18 cellular contexts compared by ENCODE assay signal in the genomic region with DNA sequence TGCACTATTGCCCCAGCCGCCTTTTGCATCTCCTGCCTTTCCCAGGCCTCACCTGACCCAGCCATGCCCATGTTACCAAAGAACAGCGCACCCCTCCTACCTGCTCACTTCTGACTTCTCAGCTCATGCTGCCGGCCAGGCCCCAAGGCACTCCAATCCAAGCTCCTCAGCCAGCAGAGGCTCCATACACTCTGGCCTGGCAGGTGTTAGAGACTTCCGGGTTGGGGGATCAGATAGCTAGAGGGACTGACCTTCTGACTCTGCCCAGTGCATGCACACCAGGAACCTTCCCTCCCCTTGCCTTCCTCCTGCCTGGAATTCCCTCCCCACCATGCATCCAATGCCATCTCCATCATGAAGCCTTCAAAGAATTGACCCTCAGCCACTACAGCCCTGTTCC. TPM values are rescaled to one million over a fixed set of nuclear protein-coding genes. Genes with fewer than 3 reads are reported as not detected.
DNase-seq lines count a peak whose midpoint lies in the region; FAIRE-seq and TF ChIP-seq lines count a peak whose summit lies in the region.
"Had no signal": no experiment of that assay in that cellular context is flagged by ENCODE, and none has a peak within 500 bp of the region (broad histone marks: within the 10 kb centered on the region; RNA-seq: fewer than 3 reads in every experiment).

No MANE protein-coding gene starts in this region.

- no peaks in the 10 kb centered on the region for H3K36me3 Mint-ChIP-seq in dendritic cell treated with granulocyte-macrophage colony-stimulating factor and Interleukin-4, amounts not matched to agents 40 ng/mL and 50 ng/mL, for 4 days (ENCODE audit: low read depth)
- H3K36me3 Mint-ChIP-seq: CD14-positive monocyte had no signal

- FAIRE-seq in small intestine (lab: Jason Lieb, UNC), result no peak
- FAIRE-seq: GM12892, GM18507 had no signal

- H3K27ac Mint-ChIP-seq in dendritic cell treated with granulocyte-macrophage colony-stimulating factor and Interleukin-4, amounts not matched to agents 40 ng/mL and 50 ng/mL, for 4 days, result peak overlapping the region; percentile 6
- H3K27ac Mint-ChIP-seq: CD14-positive monocyte; CD4-positive, alpha-beta memory T cell; HFFc6 had no signal

- peaks cover 51% of the 10 kb centered on the region for H3K27me3 Mint-ChIP-seq in dendritic cell treated with granulocyte-macrophage colony-stimulating factor and Interleukin-4, amounts not matched to agents 40 ng/mL and 50 ng/mL, for 4 days

- intact Hi-C loops in dendritic cell treated with granulocyte-macrophage colony-stimulating factor and Interleukin-4, amounts not matched to agents 40 ng/mL and 50 ng/mL, for 4 days (cut with micrococcal nuclease), result no loop called here
- intact Hi-C loops in spleen (cut with DNase I; ENCODE audit: low total_unique reads), result no loop called here

- H3K4me1 ChIP-seq in small intestine (ENCODE audit: control insufficient read depth in 2 of 2, insufficient read depth in 1 of 2, low read depth in 1 of 2, low read length in 1 of 2) (no peaks in the 10 kb centered on the region), spleen (no peaks in the 10 kb centered on the region)

- no peak for TF ChIP-seq POLR2A in spleen (IDR thresholded peaks at IDR 0.05)

- H3K27ac ChIP-seq in small intestine (ENCODE audit: low read depth in 1 of 2, low read length in 1 of 2) (no peak overlapping the region), spleen (no peak overlapping the region)
- H3K27ac ChIP-seq: BLaER1 had no signal

- no peaks in the 10 kb centered on the region for H3K9me3 ChIP-seq in small intestine (ENCODE audit: control insufficient read depth, low read depth)
- peaks cover 0 to under 1% (median 0%) of the 10 kb centered on the region in 8 donors for H3K9me3 ChIP-seq in spleen
- H3K9me3 ChIP-seq: BLaER1 had no signal

- H3K27me3 ChIP-seq in small intestine (ENCODE audit: control insufficient read depth in 2 of 2, insufficient read depth in 2 of 2, low read length in 2 of 2), result no peaks in the 10 kb centered on the region
- H3K27me3 ChIP-seq in spleen (replicated peaks in 1 of 7), result no peaks in the 10 kb centered on the region
- H3K27me3 ChIP-seq: BLaER1 had no signal

- H3K4me1 Mint-ChIP-seq in dendritic cell treated with granulocyte-macrophage colony-stimulating factor and Interleukin-4, amounts not matched to agents 40 ng/mL and 50 ng/mL, for 4 days (ENCODE audit: low read depth), result peaks cover 11% of the 10 kb centered on the region
- H3K4me1 Mint-ChIP-seq: CD4-positive, alpha-beta memory T cell had no signal

- 56 to 81% (median 66%) methylated on average over 4 of the region's 4 CpGs for WGBS in small intestine, 3 donors
- 85 to 97% (median 92%) methylated on average over 4 of the region's 4 CpGs for whole genome bisulfite sequencing in spleen, 5 donors

- no peak overlapping the region for H3K4me3 Mint-ChIP-seq in dendritic cell treated with granulocyte-macrophage colony-stimulating factor and Interleukin-4, amounts not matched to agents 40 ng/mL and 50 ng/mL, for 4 days
- H3K4me3 Mint-ChIP-seq: CD14-positive monocyte; CD4-positive, alpha-beta memory T cell; HFFc6 had no signal

- DNase-seq in NCI-H146 (lab: John Stamatoyannopoulos, UW) (peak; percentile 39), NCI-H146 treated with DMSO at 0.1 percent for 48 hours (lab: John Stamatoyannopoulos, UW; ENCODE audit: unreplicated experiment) (no peak), small intestine (peak; percentile 28), DMS79 treated with DMSO at 0.1 percent for 48 hours (lab: John Stamatoyannopoulos, UW) (no peak), spleen (no peak)
- no peak for DNase-seq in activated CD8-positive, alpha-beta memory T cell treated with anti-CD3 and anti-CD28 coated beads, Interleukin-2, amount 50 U/mL, for 48 hours
- DNase-seq: 8988T; Calu3; CD4-positive, alpha-beta memory T cell; GDM1; GOT3; H7; HFFc6 had no signal

- H3K9me3 Mint-ChIP-seq in dendritic cell treated with granulocyte-macrophage colony-stimulating factor and Interleukin-4, amounts not matched to agents 40 ng/mL and 50 ng/mL, for 4 days, result peaks cover under 1% of the 10 kb centered on the region
- H3K9me3 Mint-ChIP-seq: HFFc6 had no signal

- H3K4me3 ChIP-seq in small intestine (ENCODE audit: low read depth in 1 of 2, low read length in 2 of 2), result no peak overlapping the region
- no peak overlapping the region for H3K4me3 ChIP-seq in spleen
- H3K4me3 ChIP-seq: BLaER1 had no signal

- no peaks in the 10 kb centered on the region for H3K36me3 ChIP-seq in small intestine (ENCODE audit: control insufficient read depth in 2 of 2, insufficient read depth in 2 of 2, low read length in 2 of 2)
- no peaks in the 10 kb centered on the region for H3K36me3 ChIP-seq in spleen
- H3K36me3 ChIP-seq: BLaER1 had no signal

- TF ChIP-seq CTCF in spleen (IDR thresholded peaks at IDR 0.05 in 8 of 11, conservative IDR thresholded peaks at IDR 0.05 in 3 of 11), result no peak

RNA-seq across cellular contexts. Expression of a gene that starts 56.2 kb away (rescaled TPM):
- polyA plus RNA-seq in small intestine (10 to 100 TPM; 15.1 to 23.0 (median 16.8) TPM), spleen (10 to 100 TPM; 10.7 to 29.7 (median 11.8) TPM)
- total RNA-seq in spleen, result 100 to 1,000 TPM; 117 to 210 (median 129) TPM

Comparison
In these comparisons a context has a peak if more than half of its experiments do, and no peak if none do; other contexts are left out.
1. DNase-seq: peak in NCI-H146 (single experiment) and small intestine (single experiment); none in NCI-H146 treated with DMSO at 0.1 percent for 48 hours (single experiment), DMS79 treated with DMSO at 0.1 percent for 48 hours (single experiment), spleen (single experiment) and activated CD8-positive, alpha-beta memory T cell treated with anti-CD3 and anti-CD28 coated beads, Interleukin-2, amount 50 U/mL, for 48 hours (single experiment).